14 cellular contexts compared by ENCODE assay signal in genomic region chr9:131590449-131590848, GRCh38. TPM values are rescaled to one million over a fixed set of nuclear protein-coding genes. Genes with fewer than 3 reads are reported as not detected.
DNase-seq lines count a peak whose midpoint lies in the region; ATAC-seq lines count a peak whose summit lies in the region.
"Had no signal": no experiment of that assay in that cellular context is flagged by ENCODE, and none has a peak within 500 bp of the region (broad histone marks: within the 10 kb centered on the region; RNA-seq: fewer than 3 reads in every experiment).

No MANE protein-coding gene starts in this region.

- intact Hi-C loops in activated CD4-positive, alpha-beta T cell treated with anti-CD3 and anti-CD28 coated beads, Interleukin-2, amount 10 ng/mL, durations not matched to agents 24 days and 14 days (cut with micrococcal nuclease): loop anchor here (5.0 kb wide), 1 partner anchor 37 kb away; no protein-coding TSS in a partner anchor
- intact Hi-C loops in posterior vena cava (cut with DNase I): loop anchor here (2.0 to 5.0 kb wide), 2 partner anchors 147 to 150 kb away; partner anchors contain the start of gene RAPGEF1 (in 1 of the 2)

- H3K4me1 Mint-ChIP-seq in activated CD4-positive, alpha-beta T cell treated with anti-CD3 and anti-CD28 coated beads, Interleukin-2, amount 10 ng/mL, durations not matched to agents 24 days and 14 days: peaks cover 41% of the 10 kb centered on the region
- peaks cover 35 to 52% (median 38%) of the 10 kb centered on the region in 3 donors for H3K4me1 Mint-ChIP-seq in T-cell
- peaks cover 39% of the 10 kb centered on the region for H3K4me1 Mint-ChIP-seq in central memory CD8-positive, alpha-beta T cell

- peaks cover 62% of the 10 kb centered on the region for H3K36me3 Mint-ChIP-seq in activated CD4-positive, alpha-beta T cell treated with anti-CD3 and anti-CD28 coated beads, Interleukin-2, amount 10 ng/mL, durations not matched to agents 24 days and 14 days (ENCODE audit: low read depth)
- H3K36me3 Mint-ChIP-seq in T-cell: peaks cover 23% of the 10 kb centered on the region
- H3K36me3 Mint-ChIP-seq in central memory CD8-positive, alpha-beta T cell (ENCODE audit: insufficient read depth): peaks cover 39% of the 10 kb centered on the region

- ATAC-seq in T-cell (replicated peaks in 1 of 4) (peak in 1 of 4 experiments; percentile 20), GM21786 (IDR thresholded peaks at IDR 0.05; ENCODE audit: unreplicated experiment) (no peak), GM21576 (IDR thresholded peaks at IDR 0.05; ENCODE audit: unreplicated experiment) (no peak)
- no peak for ATAC-seq in central memory CD8-positive, alpha-beta T cell (replicated peaks; ENCODE audit: extremely low read depth, poor library complexity, severe bottlenecking)

- H3K9me3 Mint-ChIP-seq in activated CD4-positive, alpha-beta T cell treated with anti-CD3 and anti-CD28 coated beads, Interleukin-2, amount 10 ng/mL, durations not matched to agents 24 days and 14 days: no peaks in the 10 kb centered on the region
- H3K9me3 Mint-ChIP-seq in T-cell: no peaks in the 10 kb centered on the region
- no peaks in the 10 kb centered on the region for H3K9me3 Mint-ChIP-seq in central memory CD8-positive, alpha-beta T cell

- POLR2A ChIA-PET in T-cell (lab: Charles Lee): no interaction called here

- peak overlapping the region; percentile 15 for H3K4me3 Mint-ChIP-seq in activated CD4-positive, alpha-beta T cell treated with anti-CD3 and anti-CD28 coated beads, Interleukin-2, amount 10 ng/mL, durations not matched to agents 24 days and 14 days
- peak overlapping the region in 1 of 3 donors; percentile 0 for H3K4me3 Mint-ChIP-seq in T-cell
- H3K4me3 Mint-ChIP-seq in central memory CD8-positive, alpha-beta T cell: peak overlapping the region; percentile 43

- DNase-seq in activated CD4-positive, alpha-beta T cell treated with anti-CD3 and anti-CD28 coated beads, Interleukin-2, amount 10 ng/mL, durations not matched to agents 24 days and 14 days: peak; percentile 74
- no peak for DNase-seq in activated CD4-positive, alpha-beta T cell treated with anti-CD3 and anti-CD28 coated beads, Interleukin-2, amount 50 U/mL, for 4 hours
- peak in 1 of 34 experiments; percentile 26 for DNase-seq in T-cell
- no peak for DNase-seq in central memory CD8-positive, alpha-beta T cell (ENCODE audit: low spot score in 2 of 2)
- DNase-seq in posterior vena cava (ENCODE audit: low spot score): peak; percentile 53
- DNase-seq in glomerular visceral epithelial cell (ENCODE audit: extremely low spot score): no peak

- no peaks in the 10 kb centered on the region for H3K27me3 Mint-ChIP-seq in activated CD4-positive, alpha-beta T cell treated with anti-CD3 and anti-CD28 coated beads, Interleukin-2, amount 10 ng/mL, durations not matched to agents 24 days and 14 days
- H3K27me3 Mint-ChIP-seq in T-cell: no peaks in the 10 kb centered on the region
- H3K27me3 Mint-ChIP-seq in central memory CD8-positive, alpha-beta T cell: no peaks in the 10 kb centered on the region

- H3K27ac Mint-ChIP-seq in activated CD4-positive, alpha-beta T cell treated with anti-CD3 and anti-CD28 coated beads, Interleukin-2, amount 10 ng/mL, durations not matched to agents 24 days and 14 days: peak overlapping the region; percentile 87
- H3K27ac Mint-ChIP-seq in T-cell: peak overlapping the region; percentile 85 to 91
- H3K27ac Mint-ChIP-seq in central memory CD8-positive, alpha-beta T cell (ENCODE audit: low read depth): peak overlapping the region; percentile 89

- CTCF ChIA-PET in T-cell (lab: Charles Lee): interaction anchor here in 1 of 2 donors (1.1 to 2.5 kb wide), 3 partner anchors 32 to 166 kb away, joined by 3 to 9 read pairs (median 3); no protein-coding TSS in a partner anchor

RNA-seq across cellular contexts. Expression of gene PRRT1B, which starts 45.1 kb away (rescaled TPM):
- total RNA-seq in activated CD4-positive, alpha-beta T cell treated with anti-CD3 and anti-CD28 coated beads, Interleukin-2, amount 10 ng/mL, durations not matched to agents 24 days and 14 days: not detected in 2 replicates
- not detected for total RNA-seq in T-cell
- total RNA-seq in posterior vena cava: not detected
- total RNA-seq: fibroblast of lung, H4, lung microvascular endothelial cell, Right ventricle myocardium superior, skeletal muscle tissue, subcutaneous adipose tissue had no signal

RNA-seq across cellular contexts. Expression of gene UCK1, which starts 59.4 kb away (rescaled TPM):
- 25.2 and 27.9 TPM in 2 replicates for total RNA-seq in activated CD4-positive, alpha-beta T cell treated with anti-CD3 and anti-CD28 coated beads, Interleukin-2, amount 10 ng/mL, durations not matched to agents 24 days and 14 days
- 10 to 100 TPM; 20.0 to 34.7 (median 32.0) TPM for total RNA-seq in T-cell
- 10 to 100 TPM; 16.8 to 18.8 TPM for total RNA-seq in posterior vena cava

Comparison
In these comparisons a context has a peak if more than half of its experiments do, and no peak if none do; other contexts are left out.
1. DNase-seq: peak in activated CD4-positive, alpha-beta T cell treated with anti-CD3 and anti-CD28 coated beads, Interleukin-2, amount 10 ng/mL, durations not matched to agents 24 days and 14 days (single experiment) and posterior vena cava (single experiment); none in activated CD4-positive, alpha-beta T cell treated with anti-CD3 and anti-CD28 coated beads, Interleukin-2, amount 50 U/mL, for 4 hours (0 of 2), central memory CD8-positive, alpha-beta T cell (0 of 2) and glomerular visceral epithelial cell (single experiment).
2. Peak in every context shown above with its lines, with median percentiles within 50 percentile points of each other: H3K27ac Mint-ChIP-seq.